ENCODE assay signal across 8 cellular contexts in genomic region chr7:95871078-95871848, GRCh38.
DNase-seq lines count a peak whose midpoint lies in the region; ATAC-seq and TF ChIP-seq lines count a peak whose summit lies in the region.

No MANE protein-coding gene starts in this region.

- no peak overlapping the region for H2AFZ ChIP-seq in fibroblast of lung (ENCODE audit: low read length)
- no peak overlapping the region for H2AFZ ChIP-seq in osteoblast (ENCODE audit: low read length)

- intact Hi-C loops in Calu3 (cut with micrococcal nuclease; ENCODE audit: unreplicated experiment) = loop anchor here (1.0 to 10.0 kb wide), 2 partner anchors 148 to 346 kb away; no protein-coding TSS in a partner anchor

- H3K4me3 Mint-ChIP-seq in Calu3 (ENCODE audit: low read depth, unreplicated experiment) = no peak overlapping the region
- H3K4me3 Mint-ChIP-seq in activated T-cell treated with anti-CD3 and anti-CD28 coated beads, Interleukin-2, amount 50 U/mL, for 24 hours = no peak overlapping the region

- H3K4me2 ChIP-seq in fibroblast of lung (ENCODE audit: extremely low read depth, insufficient read depth, low read length) (no peak overlapping the region), osteoblast (ENCODE audit: insufficient read depth, low read length) (peak overlapping the region; percentile 17)

- H3K9me3 ChIP-seq in fibroblast of lung (ENCODE audit: control insufficient read depth, insufficient read depth, low read depth, low read length) = no peaks in the 10 kb centered on the region
- no peaks in the 10 kb centered on the region for H3K9me3 ChIP-seq in osteoblast (ENCODE audit: low read depth, low read length)

- H3K27ac ChIP-seq in fibroblast of lung (ENCODE audit: insufficient read depth, low read length) = no peak overlapping the region
- H3K27ac ChIP-seq in osteoblast (ENCODE audit: low read depth, low read length) = no peak overlapping the region

- peak; percentile 24 for DNase-seq in Calu3
- peak; percentile 62 for DNase-seq in M059J (ENCODE audit: low read depth)
- DNase-seq in RPMI8226 = peak; percentile 49
- peak; percentile 28 to 65 for DNase-seq in fibroblast of lung (ENCODE audit: low read depth in 2 of 2)
- DNase-seq in osteoblast (ENCODE audit: insufficient read length, low spot score, missing footprints) = peak; percentile 71
- no peak for DNase-seq in occipital lobe (lab: John Stamatoyannopoulos, UW)
- no peak for DNase-seq in activated T-cell treated with anti-CD3 and anti-CD28 coated beads, Interleukin-2, amount 50 U/mL, for 24 hours

- CTCF ChIA-PET in Calu3 (lab: Charles Lee) = interaction anchor here (0.6 to 2.4 kb wide), 5 partner anchors 15 to 181 kb away, joined by 3 to 16 read pairs (median 5); no protein-coding TSS in a partner anchor

- no peak overlapping the region for H3K27ac Mint-ChIP-seq in Calu3 (ENCODE audit: unreplicated experiment)
- H3K27ac Mint-ChIP-seq in activated T-cell treated with anti-CD3 and anti-CD28 coated beads, Interleukin-2, amount 50 U/mL, for 24 hours = no peak overlapping the region

- H3K4me1 ChIP-seq in fibroblast of lung (ENCODE audit: control insufficient read depth, extremely low read depth, insufficient read depth, low read length) (no peaks in the 10 kb centered on the region), osteoblast (ENCODE audit: insufficient read depth, low read length) (peaks cover 3% of the 10 kb centered on the region)

- TF ChIP-seq CTCF in Calu3 (IDR thresholded peaks at IDR 0.05; ENCODE audit: unreplicated experiment) (peak; percentile 33), fibroblast of lung (conservative IDR thresholded peaks at IDR 0.05 in 1 of 2, IDR thresholded peaks at IDR 0.05 in 1 of 2; ENCODE audit: low read depth in 1 of 2, low read length in 2 of 2) (peak; percentile 66 to 69), osteoblast (IDR thresholded peaks at IDR 0.05; ENCODE audit: extremely low read depth, low read depth, low read length) (peak; percentile 79)

- no peak overlapping the region for H3K9ac ChIP-seq in fibroblast of lung (ENCODE audit: insufficient read depth, low read length)

- H4K20me1 ChIP-seq in fibroblast of lung (ENCODE audit: control insufficient read depth, extremely low read depth, insufficient read depth, low read length) = no peaks in the 10 kb centered on the region
- H4K20me1 ChIP-seq in osteoblast (ENCODE audit: insufficient read depth, low read length) = no peaks in the 10 kb centered on the region

- H3K36me3 ChIP-seq in fibroblast of lung (ENCODE audit: control insufficient read depth, insufficient read depth, low read length) (no peaks in the 10 kb centered on the region), osteoblast (ENCODE audit: insufficient read depth, low read length) (no peaks in the 10 kb centered on the region)

- H3K27me3 ChIP-seq in fibroblast of lung (ENCODE audit: control insufficient read depth, insufficient read depth, low read length) = no peaks in the 10 kb centered on the region
- no peaks in the 10 kb centered on the region for H3K27me3 ChIP-seq in osteoblast (ENCODE audit: insufficient read depth, low read length)

- ATAC-seq in GM19328 (IDR thresholded peaks at IDR 0.05; ENCODE audit: unreplicated experiment) = peak; percentile 56

- H3K79me2 ChIP-seq in fibroblast of lung (ENCODE audit: control insufficient read depth, insufficient read depth, low read length) = no peaks in the 10 kb centered on the region
- no peaks in the 10 kb centered on the region for H3K79me2 ChIP-seq in osteoblast (ENCODE audit: insufficient read depth, low read length)

- no TSS peak for BruUV-seq in Calu3 (replicated peaks; lab: Mats Ljungman, UMichigan)

- H3K4me3 ChIP-seq in fibroblast of lung (replicated peaks in 1 of 4; ENCODE audit: control extremely low read depth in 1 of 4, insufficient read depth in 1 of 4, low read depth in 3 of 4, low read length in 4 of 4) (no peak overlapping the region), osteoblast (ENCODE audit: insufficient read depth, low read length) (no peak overlapping the region)

- H3K4me1 Mint-ChIP-seq in Calu3 (ENCODE audit: low read depth, unreplicated experiment) = no peaks in the 10 kb centered on the region
- H3K4me1 Mint-ChIP-seq in activated T-cell treated with anti-CD3 and anti-CD28 coated beads, Interleukin-2, amount 50 U/mL, for 24 hours (ENCODE audit: low read depth) = no peaks in the 10 kb centered on the region

- H3K27me3 Mint-ChIP-seq in Calu3 (ENCODE audit: unreplicated experiment) = peaks cover 9% of the 10 kb centered on the region
- H3K27me3 Mint-ChIP-seq in activated T-cell treated with anti-CD3 and anti-CD28 coated beads, Interleukin-2, amount 50 U/mL, for 24 hours = peaks cover 11% of the 10 kb centered on the region

- H3K9me3 Mint-ChIP-seq in Calu3 (ENCODE audit: low read depth, unreplicated experiment) = no peaks in the 10 kb centered on the region
- H3K9me3 Mint-ChIP-seq in activated T-cell treated with anti-CD3 and anti-CD28 coated beads, Interleukin-2, amount 50 U/mL, for 24 hours = no peaks in the 10 kb centered on the region

- H3K36me3 Mint-ChIP-seq in Calu3 (ENCODE audit: insufficient read depth, unreplicated experiment) = no peaks in the 10 kb centered on the region
- H3K36me3 Mint-ChIP-seq in activated T-cell treated with anti-CD3 and anti-CD28 coated beads, Interleukin-2, amount 50 U/mL, for 24 hours (ENCODE audit: low read depth) = no peaks in the 10 kb centered on the region

Comparison
In these comparisons a context has a peak if more than half of its experiments do, and no peak if none do; other contexts are left out.
1. DNase-seq: peak in Calu3 (single experiment), M059J (single experiment), RPMI8226 (single experiment), fibroblast of lung (2 of 2) and osteoblast (single experiment); none in occipital lobe (single experiment) and activated T-cell treated with anti-CD3 and anti-CD28 coated beads, Interleukin-2, amount 50 U/mL, for 24 hours (single experiment).
2. Peak in every context shown above with its lines, with median percentiles within 50 percentile points of each other: CTCF ChIP-seq.